In genomic region chr6:170460606-170461005, GRCh38 we compare ENCODE assay signal across 31 cellular contexts.
"Had no signal": no experiment of that assay in that cellular context is flagged by ENCODE, and none has a peak within 500 bp of the region (broad histone marks: within the 10 kb centered on the region; RNA-seq: fewer than 3 reads in every experiment).

No MANE protein-coding gene starts in this region.

- H3K36me3 Mint-ChIP-seq: activated CD4-positive, alpha-beta memory T cell treated with anti-CD3 and anti-CD28 coated beads for 36 hours; activated naive CD4-positive, alpha-beta T cell treated with anti-CD3 and anti-CD28 coated beads, Interleukin-2, amount 50 U/mL, for 72 hours had no signal

- H3K4me3 ChIP-seq: adrenal gland, body of pancreas, breast epithelium, PC-9, SJCRH30, SK-N-MC had no signal

- H3K4me3 Mint-ChIP-seq: activated CD4-positive, alpha-beta memory T cell treated with anti-CD3 and anti-CD28 coated beads for 36 hours; activated naive CD4-positive, alpha-beta T cell treated with anti-CD3 and anti-CD28 coated beads for 36 hours; activated T-cell treated with anti-CD3 and anti-CD28 coated beads, Interleukin-2, amount 50 U/mL, for 4 hours; activated T-helper 1 cell treated with anti-CD3 and anti-CD28 coated beads, Interleukin-12 subunit alpha, Interleukin-12 subunit beta, Interleukin-2, Interleukin-4 antibody, amounts not matched to agents 30 ng/mL and 10 ng/mL and 1 ng/mL, durations not matched to agents 14 hours and 24 hours and 36 hours; T-helper 1 cell treated with Interleukin-12 subunit alpha and Interleukin-12 subunit beta and Interleukin-4 antibody, amounts not matched to agents 30 μg/mL and 1 μg/mL, for 36 hours; T-helper 2 cell treated with Interferon-gamma antibody and Interleukin-4, amounts not matched to agents 5 μg/mL and 100 μg/mL, for 36 hours had no signal

- H3K9me3 Mint-ChIP-seq: activated CD4-positive, alpha-beta memory T cell treated with anti-CD3 and anti-CD28 coated beads for 36 hours; activated naive CD4-positive, alpha-beta T cell treated with anti-CD3 and anti-CD28 coated beads for 36 hours; activated naive CD4-positive, alpha-beta T cell treated with anti-CD3 and anti-CD28 coated beads, Interleukin-2, amount 50 U/mL, for 72 hours; activated T-cell treated with anti-CD3 and anti-CD28 coated beads, Interleukin-2, amount 50 U/mL, for 4 hours; activated T-helper 1 cell treated with anti-CD3 and anti-CD28 coated beads, Interleukin-12 subunit alpha, Interleukin-12 subunit beta, Interleukin-2, Interleukin-4 antibody, amounts not matched to agents 30 ng/mL and 10 ng/mL and 1 ng/mL, durations not matched to agents 14 hours and 24 hours and 36 hours; T-helper 1 cell treated with Interleukin-12 subunit alpha and Interleukin-12 subunit beta and Interleukin-4 antibody, amounts not matched to agents 30 μg/mL and 1 μg/mL, for 36 hours had no signal

- H3K4me1 ChIP-seq: adrenal gland, body of pancreas, breast epithelium had no signal

- H3K9me3 ChIP-seq: adrenal gland, body of pancreas, breast epithelium, SJCRH30 had no signal

- H3K27me3 ChIP-seq: adrenal gland, body of pancreas, breast epithelium had no signal

- H3K4me2 ChIP-seq: PC-9 had no signal

- H3K36me3 ChIP-seq: adrenal gland, breast epithelium, SJCRH30 had no signal

- FAIRE-seq: astrocyte, RCC 7860, TTC549 had no signal

- ATAC-seq: activated naive CD4-positive, alpha-beta T cell treated with anti-CD3 and anti-CD28 coated beads, Interleukin-2, amount 50 U/mL, for 72 hours; activated T-cell treated with anti-CD3 and anti-CD28 coated beads, Interleukin-2, amount 50 U/mL, for 4 hours; body of pancreas had no signal

- H3K27ac ChIP-seq: adrenal gland, body of pancreas, breast epithelium, PC-9, SJCRH30, SK-N-MC had no signal

- H3K27ac Mint-ChIP-seq: activated CD4-positive, alpha-beta memory T cell treated with anti-CD3 and anti-CD28 coated beads for 36 hours; activated naive CD4-positive, alpha-beta T cell treated with anti-CD3 and anti-CD28 coated beads for 36 hours; activated naive CD4-positive, alpha-beta T cell treated with anti-CD3 and anti-CD28 coated beads, Interleukin-2, amount 50 U/mL, for 72 hours; activated T-helper 1 cell treated with anti-CD3 and anti-CD28 coated beads, Interleukin-12 subunit alpha, Interleukin-12 subunit beta, Interleukin-2, Interleukin-4 antibody, amounts not matched to agents 30 ng/mL and 10 ng/mL and 1 ng/mL, durations not matched to agents 14 hours and 24 hours and 36 hours; T-helper 1 cell treated with Interleukin-12 subunit alpha and Interleukin-12 subunit beta and Interleukin-4 antibody, amounts not matched to agents 30 μg/mL and 1 μg/mL, for 36 hours; T-helper 2 cell treated with Interferon-gamma antibody and Interleukin-4, amounts not matched to agents 5 μg/mL and 100 μg/mL, for 36 hours had no signal

- H2AFZ ChIP-seq: PC-9 had no signal

- DNase-seq: activated CD4-positive, alpha-beta memory T cell treated with anti-CD3 and anti-CD28 coated beads for 36 hours; activated CD4-positive, alpha-beta T cell treated with anti-CD3 and anti-CD28 coated beads, Interleukin-2, amount 50 U/mL, for 1 hour; activated CD8-positive, alpha-beta memory T cell treated with anti-CD3 and anti-CD28 coated beads, Interleukin-2, amount 50 U/mL, for 4 hours; activated gamma-delta T cell treated with Interleukin-2 at 50 U/mL for 16 hours; activated naive CD4-positive, alpha-beta T cell treated with anti-CD3 and anti-CD28 coated beads for 36 hours; activated T-cell treated with anti-CD3 and anti-CD28 coated beads for 4 hours; activated T-cell treated with anti-CD3 and anti-CD28 coated beads, Interleukin-2, amount 50 U/mL, for 4 hours; adrenal gland; body of pancreas; Kasumi-1; KG1; MM.1S; NCI-H1092; NCI-H1436 treated with DMSO at 0.1 percent for 48 hours; NCI-H1694 treated with DMSO at 0.1 percent for 48 hours; NCI-H2029; NCI-H345; NCI-H526; NCI-H748 treated with DMSO at 0.1 percent for 48 hours; PC-9; Right ventricle myocardium superior; SJCRH30 had no signal
